ENCODE assay signal across 8 cellular contexts in the genomic region with DNA sequence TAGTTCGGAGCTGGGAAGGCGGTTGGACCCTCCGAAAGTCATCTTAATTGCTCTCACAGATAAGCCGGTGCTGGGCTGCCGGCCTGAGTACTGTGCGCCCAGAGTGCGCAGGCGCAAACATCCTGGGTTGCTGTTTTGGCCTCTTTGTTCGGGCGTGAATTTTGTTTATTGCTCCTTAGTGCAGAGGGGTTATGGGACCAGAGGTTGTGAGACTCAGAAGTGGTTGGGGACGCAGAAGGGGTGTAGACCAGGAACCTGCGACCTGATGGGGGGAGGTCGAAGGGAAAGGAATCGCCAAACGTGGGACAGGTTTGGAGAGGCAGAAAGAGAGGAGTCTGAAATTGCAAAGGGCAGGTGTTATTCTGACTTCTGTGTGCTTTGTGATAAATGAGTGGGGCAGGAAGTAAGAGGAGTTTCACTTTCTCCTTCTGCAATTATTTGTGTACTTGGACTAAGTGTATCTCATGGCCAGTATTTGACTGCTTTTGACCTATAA. TPM values are rescaled to one million over a fixed set of nuclear protein-coding genes. Genes with fewer than 3 reads are reported as not detected.
DNase-seq lines count a peak whose midpoint lies in the region; ATAC-seq and TF ChIP-seq lines count a peak whose summit lies in the region.

No MANE protein-coding gene starts in this region.

- peak; percentile 90 for DNase-seq in Right ventricle myocardium inferior (ENCODE audit: missing footprints)
- DNase-seq in cardiac septum (ENCODE audit: low spot score) = no peak
- DNase-seq in NCI-H345 treated with DMSO at 0.1 percent for 48 hours (lab: John Stamatoyannopoulos, UW; ENCODE audit: unreplicated experiment) = peak; percentile 99
- DNase-seq in activated CD4-positive, alpha-beta memory T cell treated with anti-CD3 and anti-CD28 coated beads for 36 hours = peak; percentile 78
- DNase-seq in epithelial cell of proximal tubule (ENCODE audit: low read depth) = no peak

- intact Hi-C loops in Right ventricle myocardium inferior (cut with DNase I) (loop anchor here (1.0 to 10.0 kb wide), 4 partner anchors 38 to 305 kb away; a partner anchor contains a TSS), cardiac septum (cut with DNase I) (loop anchor here (1.0 to 10.0 kb wide), 3 partner anchors 38 to 275 kb away; a partner anchor contains a TSS)
- intact Hi-C loops in activated CD4-positive, alpha-beta memory T cell treated with anti-CD3 and anti-CD28 coated beads for 36 hours (cut with micrococcal nuclease) = loop anchor here (1.0 to 5.0 kb wide), 13 partner anchors 38 to 977 kb away; a partner anchor contains a TSS

- peaks cover 18% of the 10 kb centered on the region for H3K36me3 Mint-ChIP-seq in activated CD4-positive, alpha-beta memory T cell treated with anti-CD3 and anti-CD28 coated beads for 36 hours
- H3K36me3 Mint-ChIP-seq in stimulated activated naive CD8-positive, alpha-beta T cell treated with anti-CD3 and anti-CD28 coated beads, Interleukin-15, Interleukin-2, amounts not matched to agents 100 ng/mL and 50 ng/mL, for 24 hours (ENCODE audit: low read depth) = peaks cover 32% of the 10 kb centered on the region

- H3K36me3 ChIP-seq in mucosa of stomach (ENCODE audit: control insufficient read depth, insufficient read depth, low read length) = no peaks in the 10 kb centered on the region

- H3K9ac ChIP-seq in mucosa of stomach (ENCODE audit: low read length) = peak overlapping the region; percentile 89

- H3K4me1 ChIP-seq in mucosa of stomach (ENCODE audit: control insufficient read depth, insufficient read depth, low read length) = peaks cover 8% of the 10 kb centered on the region

- CTCF ChIA-PET in activated CD4-positive, alpha-beta memory T cell treated with anti-CD3 and anti-CD28 coated beads for 36 hours (lab: Charles Lee) = interaction anchor here (0.6 to 1.9 kb wide), 2 partner anchors 111 to 115 kb away, joined by 3 to 6 read pairs; a partner anchor contains a TSS

- peak; percentile 95 for ATAC-seq in Right ventricle myocardium inferior
- ATAC-seq in HG02938 (IDR thresholded peaks at IDR 0.05; ENCODE audit: unreplicated experiment) = peak; percentile 24

- H3K4me3 ChIP-seq in epithelial cell of proximal tubule (ENCODE audit: low read depth, low read length) (peak overlapping the region; percentile 92), mucosa of stomach (ENCODE audit: low read length) (peak overlapping the region; percentile 95)

- H3K4me3 Mint-ChIP-seq in activated CD4-positive, alpha-beta memory T cell treated with anti-CD3 and anti-CD28 coated beads for 36 hours = peak overlapping the region; percentile 95
- H3K4me3 Mint-ChIP-seq in stimulated activated naive CD8-positive, alpha-beta T cell treated with anti-CD3 and anti-CD28 coated beads, Interleukin-15, Interleukin-2, amounts not matched to agents 100 ng/mL and 50 ng/mL, for 24 hours = peak overlapping the region; percentile 99

- H3K4me1 Mint-ChIP-seq in activated CD4-positive, alpha-beta memory T cell treated with anti-CD3 and anti-CD28 coated beads for 36 hours (ENCODE audit: low read depth) = peaks cover 23% of the 10 kb centered on the region
- H3K4me1 Mint-ChIP-seq in stimulated activated naive CD8-positive, alpha-beta T cell treated with anti-CD3 and anti-CD28 coated beads, Interleukin-15, Interleukin-2, amounts not matched to agents 100 ng/mL and 50 ng/mL, for 24 hours (ENCODE audit: low read depth) = peaks cover 32% of the 10 kb centered on the region

- TF ChIP-seq CTCF in epithelial cell of proximal tubule (conservative IDR thresholded peaks at IDR 0.05; ENCODE audit: low read depth, low read length) = no peak

- POLR2A ChIA-PET in activated CD4-positive, alpha-beta memory T cell treated with anti-CD3 and anti-CD28 coated beads for 36 hours (lab: Charles Lee) = interaction anchor here (0.7 to 2.4 kb wide), 9 partner anchors 11 to 360 kb away, joined by 3 to 17 read pairs (median 8); a partner anchor contains a TSS

- no peaks in the 10 kb centered on the region for H3K27me3 ChIP-seq in mucosa of stomach (ENCODE audit: control insufficient read depth, insufficient read depth, low read length)

- peaks cover 20% of the 10 kb centered on the region for H3K9me3 Mint-ChIP-seq in activated CD4-positive, alpha-beta memory T cell treated with anti-CD3 and anti-CD28 coated beads for 36 hours
- peaks cover 10% of the 10 kb centered on the region for H3K9me3 Mint-ChIP-seq in stimulated activated naive CD8-positive, alpha-beta T cell treated with anti-CD3 and anti-CD28 coated beads, Interleukin-15, Interleukin-2, amounts not matched to agents 100 ng/mL and 50 ng/mL, for 24 hours

- H3K27me3 Mint-ChIP-seq in activated CD4-positive, alpha-beta memory T cell treated with anti-CD3 and anti-CD28 coated beads for 36 hours = no peaks in the 10 kb centered on the region
- H3K27me3 Mint-ChIP-seq in stimulated activated naive CD8-positive, alpha-beta T cell treated with anti-CD3 and anti-CD28 coated beads, Interleukin-15, Interleukin-2, amounts not matched to agents 100 ng/mL and 50 ng/mL, for 24 hours = no peaks in the 10 kb centered on the region

- H3K27ac Mint-ChIP-seq in activated CD4-positive, alpha-beta memory T cell treated with anti-CD3 and anti-CD28 coated beads for 36 hours = peak overlapping the region; percentile 99
- peak overlapping the region; percentile 100 for H3K27ac Mint-ChIP-seq in stimulated activated naive CD8-positive, alpha-beta T cell treated with anti-CD3 and anti-CD28 coated beads, Interleukin-15, Interleukin-2, amounts not matched to agents 100 ng/mL and 50 ng/mL, for 24 hours

- no peaks in the 10 kb centered on the region for H3K9me3 ChIP-seq in mucosa of stomach (ENCODE audit: control insufficient read depth, low read length)

RNA-seq across cellular contexts. Expression of a gene that starts 0.6 kb away (rescaled TPM):
- total RNA-seq in Right ventricle myocardium inferior (11.5 TPM), cardiac septum (8.3 TPM), epithelial cell of proximal tubule (2.7 and 2.9 TPM in 2 replicates)
- total RNA-seq in activated CD4-positive, alpha-beta memory T cell treated with anti-CD3 and anti-CD28 coated beads for 36 hours = 1 to 10 TPM; 3.8 to 4.6 TPM

RNA-seq across cellular contexts. Expression of a gene that starts 38.1 kb away (rescaled TPM):
- total RNA-seq in Right ventricle myocardium inferior = 9.1 TPM
- 6.7 TPM for total RNA-seq in cardiac septum
- 1 to 10 TPM; 3.7 TPM for total RNA-seq in activated CD4-positive, alpha-beta memory T cell treated with anti-CD3 and anti-CD28 coated beads for 36 hours
- total RNA-seq in epithelial cell of proximal tubule = 13.0 and 15.8 TPM in 2 replicates

Comparison
In these comparisons a context has a peak if more than half of its experiments do, and no peak if none do; other contexts are left out.
1. DNase-seq: peak in Right ventricle myocardium inferior (single experiment), NCI-H345 treated with DMSO at 0.1 percent for 48 hours (single experiment) and activated CD4-positive, alpha-beta memory T cell treated with anti-CD3 and anti-CD28 coated beads for 36 hours (single experiment); none in cardiac septum (single experiment) and epithelial cell of proximal tubule (single experiment).